In genomic region chr7:159121476-159121875, GRCh38 we compare ENCODE assay signal across 11 cellular contexts. TPM values are rescaled to one million over a fixed set of nuclear protein-coding genes. Genes with fewer than 3 reads are reported as not detected.
"Had no signal": no experiment of that assay in that cellular context is flagged by ENCODE, and none has a peak within 500 bp of the region (broad histone marks: within the 10 kb centered on the region; RNA-seq: fewer than 3 reads in every experiment).

No MANE protein-coding gene starts in this region.

- ATAC-seq: HepG2 had no signal

- DNase-seq: IMR-90, Karpas-422, KBM-7, KG1 had no signal

- H3K4me2 ChIP-seq: KMS-11 had no signal

- H3K9ac ChIP-seq: KMS-11 had no signal

- H3K27ac ChIP-seq: HL-60, KMS-11 had no signal

- FAIRE-seq: HepG2, HTR-8/SVneo had no signal

RNA-seq across cellular contexts. Expression of gene VIPR2, which starts 23.2 kb away (rescaled TPM):
- total RNA-seq: HepG2, HT-29, HT1080, IMR-90 had no signal
- polyA plus RNA-seq: HepG2, IgD-negative memory B cell, IMR-90 had no signal
